2 cellular contexts compared by ENCODE assay signal in the genomic region with DNA sequence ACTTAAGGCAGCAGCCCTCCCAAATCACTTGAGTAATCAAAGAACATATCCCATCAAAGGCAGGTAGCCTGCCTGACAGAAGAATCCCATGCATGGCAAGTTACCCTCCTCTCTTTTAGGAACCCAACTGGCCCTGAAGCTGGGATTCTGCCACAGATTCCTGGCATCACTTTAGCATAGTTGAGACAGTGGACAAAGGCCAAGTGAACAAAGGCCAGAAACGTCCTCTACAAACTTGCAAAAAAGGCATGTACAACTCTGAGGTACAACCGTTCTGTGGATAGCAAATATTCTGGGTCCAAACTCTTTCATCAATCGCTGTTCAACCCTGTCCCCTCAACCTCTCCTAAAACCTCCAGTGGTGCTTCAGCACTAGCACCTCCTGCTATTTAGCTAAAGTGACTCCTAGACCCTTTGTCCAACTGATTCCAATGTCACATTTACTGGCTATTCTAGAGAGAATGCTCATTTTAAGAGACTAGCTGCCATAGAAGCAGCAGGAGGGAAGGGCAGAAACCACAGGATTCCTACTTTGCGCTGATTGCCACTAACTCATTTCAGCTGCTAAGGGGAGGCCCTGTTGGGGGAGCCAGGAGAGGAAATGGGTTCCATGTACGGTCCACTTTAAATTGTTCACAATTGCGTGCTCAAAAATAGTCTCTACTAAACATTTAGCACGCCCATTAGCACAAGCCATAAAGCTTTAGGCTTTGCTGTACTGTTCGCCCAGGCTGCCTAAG.
TF ChIP-seq lines count a peak whose summit lies in the region.

No MANE protein-coding gene starts in this region.

TF ChIP-seq in liver, 16 proteins besides CTCF, POLR2A, EP300 and RAD21:
- TF ChIP-seq HNF4A (conservative IDR thresholded peaks at IDR 0.05) (peak; percentile 12 to 33), EGR1 (IDR thresholded peaks at IDR 0.05; ENCODE audit: low read depth in 2 of 2) (no peak), FOXA1 (IDR thresholded peaks at IDR 0.05) (no peak)
TF ChIP-seq in liver: peak in this region for 1.

TF ChIP-seq in HepG2, 621 proteins besides CTCF, POLR2A, EP300 and RAD21:
- TF ChIP-seq, protein P1, sequence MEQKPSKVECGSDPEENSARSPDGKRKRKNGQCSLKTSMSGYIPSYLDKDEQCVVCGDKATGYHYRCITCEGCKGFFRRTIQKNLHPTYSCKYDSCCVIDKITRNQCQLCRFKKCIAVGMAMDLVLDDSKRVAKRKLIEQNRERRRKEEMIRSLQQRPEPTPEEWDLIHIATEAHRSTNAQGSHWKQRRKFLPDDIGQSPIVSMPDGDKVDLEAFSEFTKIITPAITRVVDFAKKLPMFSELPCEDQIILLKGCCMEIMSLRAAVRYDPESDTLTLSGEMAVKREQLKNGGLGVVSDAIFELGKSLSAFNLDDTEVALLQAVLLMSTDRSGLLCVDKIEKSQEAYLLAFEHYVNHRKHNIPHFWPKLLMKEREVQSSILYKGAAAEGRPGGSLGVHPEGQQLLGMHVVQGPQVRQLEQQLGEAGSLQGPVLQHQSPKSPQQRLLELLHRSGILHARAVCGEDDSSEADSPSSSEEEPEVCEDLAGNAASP (CRISPR knock-in tag; IDR thresholded peaks at IDR 0.05; ENCODE audit: borderline replicate concordance) = no peak
- no peak for TF ChIP-seq ZNF432 (CRISPR knock-in tag; IDR thresholded peaks at IDR 0.05; ENCODE audit: borderline replicate concordance)
